Comparison of ENCODE assay signal across 31 cellular contexts in genomic region chr1:116337398-116337797, GRCh38.
"Had no signal": no experiment of that assay in that cellular context is flagged by ENCODE, and none has a peak within 500 bp of the region (broad histone marks: within the 10 kb centered on the region; RNA-seq: fewer than 3 reads in every experiment).

No MANE protein-coding gene starts in this region.

- DNase-seq: activated CD4-positive, alpha-beta T cell treated with anti-CD3 and anti-CD28 coated beads, Interleukin-2, amount 10 ng/mL, durations not matched to agents 24 days and 14 days; activated CD4-positive, alpha-beta T cell treated with anti-CD3 and anti-CD28 coated beads, Interleukin-2, amount 50 U/mL, for 48 hours; activated CD8-positive, alpha-beta T cell treated with anti-CD3 and anti-CD28 coated beads, Interleukin-2, amount 10 ng/mL, durations not matched to agents 7 days and 5 days; activated gamma-delta T cell; activated naive CD4-positive, alpha-beta T cell treated with anti-CD3 and anti-CD28 coated beads, Interleukin-2, amount 10 ng/mL, durations not matched to agents 7 days and 5 days; activated naive CD8-positive, alpha-beta T cell treated with anti-CD3 and anti-CD28 coated beads, Interleukin-2, amount 50 U/mL, for 24 hours; activated T-cell treated with anti-CD3 and anti-CD28 coated beads, Interleukin-2, amount 50 U/mL, for 24 hours; anterior cingulate cortex; central memory CD4-positive, alpha-beta T cell; Kasumi-1; MG63; NCI-H1048; NCI-H1105 treated with DMSO at 0.1 percent for 48 hours; NCI-H1436; NCI-H1694; NCI-H1930; NCI-H2081 treated with DMSO at 0.1 percent for 48 hours; NCI-H226; NCI-H524 treated with DMSO at 0.1 percent for 48 hours; RPMI8226; SHP77 treated with DMSO at 0.1 percent for 48 hours; SK-N-SH had no signal

- H3K4me3 ChIP-seq: MG63, SJSA1 had no signal

- ATAC-seq: activated CD8-positive, alpha-beta T cell treated with anti-CD3 and anti-CD28 coated beads, Interleukin-2, amount 10 ng/mL, durations not matched to agents 7 days and 5 days; activated naive CD8-positive, alpha-beta T cell treated with anti-CD3 and anti-CD28 coated beads, Interleukin-2, amount 50 U/mL, for 24 hours; Panc1 had no signal

- H3K4me3 Mint-ChIP-seq: activated CD4-positive, alpha-beta T cell treated with anti-CD3 and anti-CD28 coated beads, Interleukin-2, amount 10 ng/mL, durations not matched to agents 24 days and 14 days; activated CD8-positive, alpha-beta T cell treated with anti-CD3 and anti-CD28 coated beads, Interleukin-2, amount 10 ng/mL, durations not matched to agents 7 days and 5 days; activated naive CD4-positive, alpha-beta T cell treated with anti-CD3 and anti-CD28 coated beads, Interleukin-2, amount 10 ng/mL, durations not matched to agents 7 days and 5 days; activated naive CD8-positive, alpha-beta T cell; activated naive CD8-positive, alpha-beta T cell treated with anti-CD3 and anti-CD28 coated beads, Interleukin-2, amount 50 U/mL, for 24 hours; activated T-cell treated with anti-CD3 and anti-CD28 coated beads, Interleukin-2, amount 50 U/mL, for 24 hours; brain; T-helper 1 cell treated with Interleukin-12 subunit alpha and Interleukin-12 subunit beta and Interleukin-4 antibody, amounts not matched to agents 30 μg/mL and 1 μg/mL, for 36 hours; T-helper 2 cell treated with Interferon-gamma antibody and Interleukin-4, amounts not matched to agents 5 μg/mL and 100 μg/mL, for 36 hours had no signal

- H3K9me3 ChIP-seq: MG63, SJSA1, SK-N-SH had no signal

- FAIRE-seq: bronchial epithelial cell, TTC549 had no signal

- H3K27ac ChIP-seq: SJSA1 had no signal

- H3K27ac Mint-ChIP-seq: activated CD4-positive, alpha-beta T cell treated with anti-CD3 and anti-CD28 coated beads, Interleukin-2, amount 10 ng/mL, durations not matched to agents 24 days and 14 days; activated CD8-positive, alpha-beta T cell treated with anti-CD3 and anti-CD28 coated beads, Interleukin-2, amount 10 ng/mL, durations not matched to agents 7 days and 5 days; activated naive CD4-positive, alpha-beta T cell treated with anti-CD3 and anti-CD28 coated beads, Interleukin-2, amount 10 ng/mL, durations not matched to agents 7 days and 5 days; activated naive CD8-positive, alpha-beta T cell; activated naive CD8-positive, alpha-beta T cell treated with anti-CD3 and anti-CD28 coated beads, Interleukin-2, amount 50 U/mL, for 24 hours; activated T-cell treated with anti-CD3 and anti-CD28 coated beads, Interleukin-2, amount 50 U/mL, for 24 hours; activated T-helper 2 cell treated with anti-CD3 and anti-CD28 coated beads, Interferon-gamma antibody, Interleukin-2, Interleukin-4, amounts not matched to agents 10 μg/mL and 5 μg/mL and 100 μg/mL, durations not matched to agents 14 hours and 24 hours and 36 hours; brain; T-helper 1 cell treated with Interleukin-12 subunit alpha and Interleukin-12 subunit beta and Interleukin-4 antibody, amounts not matched to agents 30 μg/mL and 1 μg/mL, for 36 hours; T-helper 2 cell treated with Interferon-gamma antibody and Interleukin-4, amounts not matched to agents 5 μg/mL and 100 μg/mL, for 36 hours had no signal

- H3K27me3 ChIP-seq: MG63 had no signal

- H3K36me3 Mint-ChIP-seq: activated naive CD8-positive, alpha-beta T cell; brain had no signal

- H3K27me3 Mint-ChIP-seq: activated naive CD8-positive, alpha-beta T cell; activated naive CD8-positive, alpha-beta T cell treated with anti-CD3 and anti-CD28 coated beads, Interleukin-2, amount 50 U/mL, for 24 hours; activated T-cell treated with anti-CD3 and anti-CD28 coated beads, Interleukin-2, amount 50 U/mL, for 24 hours had no signal

- H3K9me3 Mint-ChIP-seq: activated naive CD8-positive, alpha-beta T cell treated with anti-CD3 and anti-CD28 coated beads, Interleukin-2, amount 50 U/mL, for 24 hours; activated T-cell treated with anti-CD3 and anti-CD28 coated beads, Interleukin-2, amount 50 U/mL, for 24 hours; activated T-helper 2 cell treated with anti-CD3 and anti-CD28 coated beads, Interferon-gamma antibody, Interleukin-2, Interleukin-4, amounts not matched to agents 10 μg/mL and 5 μg/mL and 100 μg/mL, durations not matched to agents 14 hours and 24 hours and 36 hours; brain; T-helper 1 cell treated with Interleukin-12 subunit alpha and Interleukin-12 subunit beta and Interleukin-4 antibody, amounts not matched to agents 30 μg/mL and 1 μg/mL, for 36 hours; T-helper 2 cell treated with Interferon-gamma antibody and Interleukin-4, amounts not matched to agents 5 μg/mL and 100 μg/mL, for 36 hours had no signal

- H3K4me1 ChIP-seq: SJSA1 had no signal

- H3K36me3 ChIP-seq: MG63, SJSA1 had no signal
